ENCODE assay signal across 19 cellular contexts in the genomic region with DNA sequence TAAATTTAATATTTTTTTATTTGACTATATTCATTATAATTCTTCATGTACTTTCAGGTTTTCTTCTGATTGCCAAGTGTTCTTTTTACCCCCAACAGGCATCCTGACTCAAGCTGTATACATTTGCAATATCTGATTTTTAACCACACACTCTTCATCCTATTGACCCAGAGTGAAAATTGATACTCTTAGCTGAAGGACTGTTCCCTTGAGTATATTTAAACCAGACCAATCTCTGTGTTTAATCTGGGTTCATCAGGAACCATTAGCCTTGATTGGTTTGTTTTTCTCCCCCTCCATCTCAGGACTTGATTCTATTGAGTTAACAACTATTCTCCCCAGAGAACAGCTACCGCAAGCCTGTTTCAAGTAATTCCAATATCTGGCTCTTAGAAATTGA.
DNase-seq lines count a peak whose midpoint lies in the region; ATAC-seq and TF ChIP-seq lines count a peak whose summit lies in the region.
"Had no signal": no experiment of that assay in that cellular context is flagged by ENCODE, and none has a peak within 500 bp of the region (broad histone marks: within the 10 kb centered on the region; RNA-seq: fewer than 3 reads in every experiment).

No MANE protein-coding gene starts in this region.

- ATAC-seq in RWPE2 (ENCODE audit: low read depth) (0 out of 3 replicates have a peak, but pooled peaks have one; percentile 36), GM18907 (IDR thresholded peaks at IDR 0.05; ENCODE audit: unreplicated experiment) (no peak)
- ATAC-seq: activated CD8-positive, alpha-beta T cell treated with anti-CD3 and anti-CD28 coated beads, Interleukin-2, amount 10 ng/mL, durations not matched to agents 7 days and 5 days; esophagus mucosa; left lung; SK-N-SH treated with all-trans-retinoic acid at 6 μM for 48 hours; stimulated activated naive CD8-positive, alpha-beta T cell treated with anti-CD3 and anti-CD28 coated beads, Interleukin-15, amount 100 ng/mL, for 72 hours had no signal

- no peaks in the 10 kb centered on the region for H3K9me3 ChIP-seq in RWPE2 (ENCODE audit: severe bottlenecking)
- no peaks in the 10 kb centered on the region for H3K9me3 ChIP-seq in hepatocyte (ENCODE audit: low read depth)
- no peaks in the 10 kb centered on the region for H3K9me3 ChIP-seq in vagina
- H3K9me3 ChIP-seq: left lung had no signal

- DNase-seq in HCEC 1CT (peak; percentile 74), NCI-H1930 (lab: John Stamatoyannopoulos, UW) (peak; percentile 78 to 82), RWPE2 (ENCODE audit: low spot score) (no peak), foreskin fibroblast (peak; percentile 29 to 71), hepatocyte (ENCODE audit: low spot score) (no peak), vagina (ENCODE audit: extremely low spot score in 2 of 2) (no peak)
- no peak for DNase-seq in activated CD4-positive, CD25-positive, alpha-beta regulatory T cell (lab: John Stamatoyannopoulos, UW)
- DNase-seq: activated CD8-positive, alpha-beta T cell treated with anti-CD3 and anti-CD28 coated beads, Interleukin-2, amount 10 ng/mL, durations not matched to agents 7 days and 5 days; amygdala; HFFc6; left lung; NCI-H2029; posterior cingulate gyrus; stimulated activated CD4-positive, alpha-beta T cell treated with anti-CD3 and anti-CD28 coated beads, Interleukin-12 subunit alpha, Interleukin-12 subunit beta, amount 100 ng/mL, for 4 hours; stimulated activated naive CD8-positive, alpha-beta T cell treated with anti-CD3 and anti-CD28 coated beads, Interleukin-15, amount 100 ng/mL, for 72 hours had no signal

- no peaks in the 10 kb centered on the region for H4K20me1 ChIP-seq in hepatocyte (ENCODE audit: insufficient read depth, poor library complexity, severe bottlenecking)

- H3K4me2 ChIP-seq in hepatocyte: no peak overlapping the region
- H3K4me2 ChIP-seq: KMS-11 had no signal

- no peaks in the 10 kb centered on the region for H3K9me2 ChIP-seq in hepatocyte (replicated peaks; ENCODE audit: insufficient read depth)

- H3K4me3 ChIP-seq in RWPE2 (ENCODE audit: severe bottlenecking): no peak overlapping the region
- H3K4me3 ChIP-seq in foreskin fibroblast (ENCODE audit: low read depth in 1 of 2, low read length in 2 of 2): no peak overlapping the region
- H3K4me3 ChIP-seq in hepatocyte: no peak overlapping the region
- H3K4me3 ChIP-seq in vagina: no peak overlapping the region
- H3K4me3 ChIP-seq: left lung had no signal

- peaks cover 14% of the 10 kb centered on the region for H3K27me3 ChIP-seq in RWPE2 (ENCODE audit: insufficient read depth, poor library complexity, severe bottlenecking)
- no peaks in the 10 kb centered on the region for H3K27me3 ChIP-seq in hepatocyte
- H3K27me3 ChIP-seq in vagina: no peaks in the 10 kb centered on the region
- H3K27me3 ChIP-seq: left lung had no signal

- no peaks in the 10 kb centered on the region for H3K36me3 ChIP-seq in RWPE2 (ENCODE audit: low read depth)
- no peaks in the 10 kb centered on the region for H3K36me3 ChIP-seq in hepatocyte (replicated peaks; ENCODE audit: insufficient read depth, low read depth)
- no peaks in the 10 kb centered on the region for H3K36me3 ChIP-seq in vagina
- H3K36me3 ChIP-seq: left lung had no signal

- no peak overlapping the region for H3K27ac ChIP-seq in RWPE2 (ENCODE audit: poor library complexity, severe bottlenecking)
- no peak overlapping the region for H3K27ac ChIP-seq in hepatocyte
- H3K27ac ChIP-seq in vagina: no peak overlapping the region
- H3K27ac ChIP-seq: KMS-11, left lung had no signal

- WGBS in hepatocyte (ENCODE audit: low lambda C conversion rate, missing lambda C conversion rate): 79% methylated on average over 1 of the region's 1 CpG

- no peak overlapping the region for H2AFZ ChIP-seq in hepatocyte

- H3K4me1 ChIP-seq in RWPE2 (ENCODE audit: insufficient read depth, poor library complexity, severe bottlenecking) (no peaks in the 10 kb centered on the region), hepatocyte (ENCODE audit: insufficient read depth) (no peaks in the 10 kb centered on the region), vagina (no peaks in the 10 kb centered on the region)
- H3K4me1 ChIP-seq: left lung had no signal

- intact Hi-C loops in vagina (cut with DNase I): no loop called here

- no peaks in the 10 kb centered on the region for H3K79me2 ChIP-seq in hepatocyte

- no peak for TF ChIP-seq POLR2A in vagina (IDR thresholded peaks at IDR 0.05)

- no peak for TF ChIP-seq CTCF in RWPE2 (IDR thresholded peaks at IDR 0.05; ENCODE audit: poor library complexity, severe bottlenecking)
- TF ChIP-seq CTCF in foreskin fibroblast (IDR thresholded peaks at IDR 0.05; ENCODE audit: low read depth, low read length): no peak
- no peak for TF ChIP-seq CTCF in hepatocyte (IDR thresholded peaks at IDR 0.05; ENCODE audit: poor library complexity)
- no peak for TF ChIP-seq CTCF in vagina (IDR thresholded peaks at IDR 0.05)

Comparison
In these comparisons a context has a peak if more than half of its experiments do, and no peak if none do; other contexts are left out.
1. DNase-seq: peak in HCEC 1CT (single experiment), NCI-H1930 (2 of 2) and foreskin fibroblast (2 of 2); none in RWPE2 (single experiment), hepatocyte (single experiment), vagina (0 of 2) and activated CD4-positive, CD25-positive, alpha-beta regulatory T cell (0 of 4).